ENCODE assay signal across 32 cellular contexts in genomic region chr3:17726313-17726712, GRCh38.
"Had no signal": no experiment of that assay in that cellular context is flagged by ENCODE, and none has a peak within 500 bp of the region (broad histone marks: within the 10 kb centered on the region; RNA-seq: fewer than 3 reads in every experiment).

No MANE protein-coding gene starts in this region.

- FAIRE-seq: bronchial epithelial cell had no signal

- ATAC-seq: activated naive CD4-positive, alpha-beta T cell treated with anti-CD3 and anti-CD28 coated beads, Interleukin-2, amount 50 U/mL, for 72 hours; activated naive CD8-positive, alpha-beta T cell treated with anti-CD3 and anti-CD28 coated beads, Interleukin-2, amount 50 U/mL, for 24 hours; activated T-cell treated with anti-CD3 and anti-CD28 coated beads, Interleukin-2, amount 50 U/mL, for 4 hours; activated T-cell treated with anti-CD3 and anti-CD28 coated beads, Interleukin-2, amount 50 U/mL, for 72 hours; activated T-helper 17 cell treated with anti-CD3 and anti-CD28 coated beads, Interleukin-2, amount 50 U/mL, for 72 hours; body of pancreas had no signal

- H3K27ac ChIP-seq: adrenal gland, ascending aorta, body of pancreas, brain microvascular endothelial cell, breast epithelium, cardiac muscle cell had no signal

- H3K9me3 ChIP-seq: adrenal gland, body of pancreas, breast epithelium had no signal

- H3K4me3 ChIP-seq: adrenal gland, ascending aorta, body of pancreas, breast epithelium, cardiac muscle cell had no signal

- H3K4me1 ChIP-seq: adrenal gland, ascending aorta, body of pancreas, breast epithelium had no signal

- H3K36me3 ChIP-seq: adrenal gland, breast epithelium, cardiac muscle cell had no signal

- DNase-seq: activated effector memory CD4-positive, alpha-beta T cell treated with anti-CD3 and anti-CD28 coated beads, Interleukin-2, amount 50 U/mL, for 16 hours; activated effector memory CD4-positive, alpha-beta T cell treated with Interleukin-2 at 50 U/mL for 16 hours; activated gamma-delta T cell; activated gamma-delta T cell treated with Interleukin-2 at 50 U/mL for 16 hours; activated naive CD4-positive, alpha-beta T cell; activated naive CD4-positive, alpha-beta T cell treated with anti-CD3 and anti-CD28 coated beads for 36 hours; activated naive CD4-positive, alpha-beta T cell treated with anti-CD3 and anti-CD28 coated beads, Interleukin-2, amount 10 ng/mL, durations not matched to agents 7 days and 5 days; activated naive CD4-positive, alpha-beta T cell treated with anti-CD3 and anti-CD28 coated beads, Interleukin-2, amount 50 U/mL, for 16 hours; activated naive CD4-positive, alpha-beta T cell treated with Interleukin-2 at 50 U/mL for 16 hours; activated naive CD8-positive, alpha-beta T cell treated with anti-CD3 and anti-CD28 coated beads for 36 hours; activated naive CD8-positive, alpha-beta T cell treated with anti-CD3 and anti-CD28 coated beads, Interleukin-2, amount 10 ng/mL, durations not matched to agents 7 days and 5 days; activated naive CD8-positive, alpha-beta T cell treated with anti-CD3 and anti-CD28 coated beads, Interleukin-2, amount 50 U/mL, for 24 hours; activated T-cell treated with anti-CD3 and anti-CD28 coated beads, Interleukin-2, amount 50 U/mL, for 24 hours; activated T-cell treated with anti-CD3 and anti-CD28 coated beads, Interleukin-2, amount 50 U/mL, for 4 hours; activated T-cell treated with anti-CD3 and anti-CD28 coated beads, Interleukin-2, amount 50 U/mL, for 48 hours; activated T-cell treated with anti-CD3 and anti-CD28 coated beads, Interleukin-2, amount 50 U/mL, for 72 hours; adrenal gland; amniotic stem cell; amygdala; anterior cingulate cortex; aorta; body of pancreas; brain microvascular endothelial cell; caudate nucleus; central memory CD4-positive, alpha-beta T cell; cerebellar nuclear complex had no signal
